In the genomic region with DNA sequence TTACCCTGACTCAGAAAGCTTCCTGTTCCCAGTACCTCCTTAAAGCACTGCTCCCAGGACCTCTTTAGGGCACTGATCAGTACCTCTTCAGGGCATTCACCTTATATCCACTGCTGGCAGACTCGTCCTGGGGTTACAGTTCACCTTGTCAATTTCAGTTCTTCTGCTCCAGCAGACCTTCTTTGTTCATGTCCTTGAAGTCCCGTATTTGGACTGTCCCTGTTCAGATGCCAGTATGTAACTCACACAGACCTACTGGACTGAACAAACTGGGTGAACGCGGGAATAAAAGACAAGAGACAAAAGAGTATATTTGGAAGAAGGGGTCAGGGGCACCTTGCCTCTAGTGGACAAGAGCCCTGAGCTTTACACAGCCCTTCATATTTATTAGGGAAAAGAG, we compare ENCODE assay signal across 26 cellular contexts.
"Had no signal": no experiment of that assay in that cellular context is flagged by ENCODE, and none has a peak within 500 bp of the region (broad histone marks: within the 10 kb centered on the region; RNA-seq: fewer than 3 reads in every experiment).

No MANE protein-coding gene starts in this region.

- H3K4me3 ChIP-seq: colonic mucosa, esophagus squamous epithelium, gastrocnemius medialis, heart right ventricle, hepatocyte, left ventricle myocardium inferior, lower lobe of right lung, mucosa of descending colon had no signal

- DNase-seq: cerebellar nuclear complex; colonic mucosa; cortex of kidney; effector CD8-positive, alpha-beta T cell; effector memory CD8-positive, alpha-beta T cell; endodermal cell; esophagus squamous epithelium; foreskin fibroblast; foreskin melanocyte; gastrocnemius medialis; glutamatergic neuron; head of caudate nucleus; heart right ventricle; hypothalamus; immature natural killer cell; islet precursor cell; kidney; kidney glomerular epithelial cell; left colon; left ventricle myocardium inferior; lower lobe of right lung; mesenchymal stem cell; mucosa of descending colon had no signal

- H3K27ac ChIP-seq: colonic mucosa, epithelial cell of prostate, esophagus squamous epithelium, gastrocnemius medialis, heart right ventricle, hepatocyte, left ventricle myocardium inferior, lower lobe of right lung had no signal

- H3K27me3 ChIP-seq: colonic mucosa, gastrocnemius medialis, heart right ventricle, hepatocyte had no signal

- ATAC-seq: effector memory CD8-positive, alpha-beta T cell; gastrocnemius medialis; heart right ventricle; left colon; left lobe of liver; lower lobe of right lung; mucosa of descending colon had no signal

- H3K9me3 ChIP-seq: colonic mucosa, esophagus squamous epithelium, gastrocnemius medialis, heart right ventricle, left ventricle myocardium inferior, lower lobe of right lung, mucosa of descending colon had no signal

- H3K36me3 ChIP-seq: colonic mucosa, esophagus squamous epithelium, gastrocnemius medialis, heart right ventricle, left ventricle myocardium inferior, lower lobe of right lung had no signal

- H3K4me1 ChIP-seq: colonic mucosa, esophagus squamous epithelium, gastrocnemius medialis, lower lobe of right lung had no signal
